21 cellular contexts compared by ENCODE assay signal in the genomic region with DNA sequence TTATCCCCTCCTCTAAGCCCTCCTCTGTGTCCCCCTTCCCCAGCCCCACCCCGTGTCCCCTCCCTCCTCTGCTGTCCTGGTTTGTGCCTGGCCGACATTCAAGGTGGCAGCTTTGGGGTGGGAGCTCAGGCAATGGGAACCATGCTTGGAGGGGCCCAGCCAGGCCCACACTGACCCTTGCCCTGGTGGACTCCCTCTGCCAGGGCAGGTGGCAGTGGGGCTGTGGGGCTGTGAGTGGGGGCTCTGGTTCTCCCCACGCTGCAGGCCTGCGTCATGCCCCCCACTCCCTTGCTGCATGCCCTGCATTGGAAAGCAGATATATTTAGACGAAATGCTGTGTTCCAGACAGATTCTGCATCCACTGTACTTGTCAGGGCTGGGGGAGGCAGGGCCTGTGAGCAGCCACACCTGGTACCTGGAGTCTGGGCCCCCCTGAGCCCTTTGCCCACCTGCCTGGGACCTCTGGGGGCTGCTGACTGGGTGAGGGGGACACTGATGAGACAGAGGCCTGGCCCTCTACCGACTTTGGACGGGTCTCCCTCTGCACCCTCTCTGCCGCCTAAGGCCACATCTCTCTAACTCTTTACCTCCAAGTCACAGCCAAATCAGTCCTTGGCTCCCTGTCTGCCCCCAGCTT.
"Had no signal": no experiment of that assay in that cellular context is flagged by ENCODE, and none has a peak within 500 bp of the region (broad histone marks: within the 10 kb centered on the region; RNA-seq: fewer than 3 reads in every experiment).

No MANE protein-coding gene starts in this region.

- DNase-seq: cortex of kidney; effector CD8-positive, alpha-beta T cell; heart left ventricle; hypothalamus; mucosa of descending colon; occipital lobe; sigmoid colon; stimulated activated CD4-positive, alpha-beta T cell treated with anti-CD3 and anti-CD28 coated beads, Interleukin-12 subunit alpha, Interleukin-12 subunit beta, amount 100 ng/mL, for 4 hours; stimulated activated naive CD8-positive, alpha-beta T cell treated with anti-CD3 and anti-CD28 coated beads, Interleukin-15, Interleukin-2, amounts not matched to agents 100 U/mL and 50 U/mL, for 24 hours; thyroid gland had no signal

- H3K27ac ChIP-seq: heart left ventricle, neural progenitor cell, parathyroid adenoma, sigmoid colon, skin epidermis, suprapubic skin, thyroid gland had no signal

- H3K36me3 ChIP-seq: heart left ventricle, neural progenitor cell, sigmoid colon, suprapubic skin, thyroid gland had no signal

- ATAC-seq: heart left ventricle; left lobe of liver; mucosa of descending colon; naive thymus-derived CD8-positive, alpha-beta T cell; stimulated activated naive CD8-positive, alpha-beta T cell treated with anti-CD3 and anti-CD28 coated beads, Interleukin-15, Interleukin-2, amounts not matched to agents 100 U/mL and 50 U/mL, for 24 hours had no signal

- H3K27me3 ChIP-seq: dorsolateral prefrontal cortex, neural progenitor cell, thyroid gland had no signal

- H3K79me2 ChIP-seq: parathyroid adenoma had no signal

- H3K9me3 Mint-ChIP-seq: type B pancreatic cell had no signal

- H3K4me3 Mint-ChIP-seq: naive thymus-derived CD8-positive, alpha-beta T cell; neural progenitor cell; type B pancreatic cell had no signal

- H3K4me3 ChIP-seq: dorsolateral prefrontal cortex, heart left ventricle, mucosa of descending colon, neural progenitor cell, sigmoid colon, skin epidermis, suprapubic skin, thyroid gland had no signal

- H3K4me2 ChIP-seq: neural progenitor cell had no signal

- H3K4me1 ChIP-seq: heart left ventricle, neural progenitor cell, parathyroid adenoma, sigmoid colon, suprapubic skin, thyroid gland had no signal

- H3K27ac Mint-ChIP-seq: neural progenitor cell, type B pancreatic cell had no signal

- H3K36me3 Mint-ChIP-seq: neural progenitor cell, type B pancreatic cell had no signal

- H3K9ac ChIP-seq: neural progenitor cell, parathyroid adenoma had no signal

- H2AFZ ChIP-seq: neural progenitor cell, parathyroid adenoma had no signal

- FAIRE-seq: frontal cortex, islet of Langerhans, urothelium cell line had no signal

- H3K4me1 Mint-ChIP-seq: naive thymus-derived CD8-positive, alpha-beta T cell; neural progenitor cell had no signal

- H3K9me3 ChIP-seq: mucosa of descending colon, suprapubic skin, thyroid gland had no signal
